ENCODE assay signal across 8 cellular contexts in the genomic region with DNA sequence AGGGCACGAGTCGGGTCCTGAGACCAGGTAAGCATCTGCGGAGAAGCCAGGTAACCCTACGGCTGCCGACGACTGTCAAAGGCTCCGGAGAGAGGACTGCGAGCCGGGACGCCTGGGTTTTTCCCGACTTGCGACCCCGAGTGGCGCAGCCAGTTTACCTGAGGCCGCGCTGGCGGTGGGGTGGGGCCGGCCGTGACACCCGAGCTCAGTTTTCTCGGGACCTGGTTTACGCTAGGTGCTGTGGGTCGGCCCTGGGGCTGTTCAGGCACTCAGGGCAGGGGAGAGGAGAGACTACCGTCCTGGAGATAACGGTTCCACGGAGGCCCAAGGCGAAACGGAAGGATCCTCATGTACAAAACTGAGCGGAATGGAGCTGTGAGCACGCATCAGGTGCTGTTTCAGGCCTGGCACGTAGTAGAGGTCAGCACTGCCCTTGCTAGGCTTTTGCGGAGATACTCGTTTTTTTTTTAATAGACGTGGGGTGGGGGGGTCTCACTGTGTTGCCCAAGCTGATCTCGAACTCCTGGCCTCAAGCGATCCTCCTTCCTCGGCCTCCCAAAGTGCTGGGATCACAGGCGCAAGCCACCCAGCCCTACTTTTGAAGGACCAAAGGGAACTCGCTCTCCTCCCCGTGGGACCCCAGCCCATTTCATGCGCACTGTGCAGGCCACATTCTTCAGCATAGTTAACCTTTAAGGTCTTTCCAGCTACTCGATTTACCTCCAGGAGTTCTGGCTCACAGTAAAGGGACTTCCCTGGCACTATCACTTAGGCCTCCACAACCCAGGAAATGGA. TPM values are rescaled to one million over a fixed set of nuclear protein-coding genes. Genes with fewer than 3 reads are reported as not detected.
DNase-seq lines count a peak whose midpoint lies in the region; ATAC-seq, FAIRE-seq and TF ChIP-seq lines count a peak whose summit lies in the region.

No MANE protein-coding gene starts in this region.

- H3K27ac Mint-ChIP-seq in CD8-positive, alpha-beta T cell = peak overlapping the region; percentile 100

- H3K4me1 Mint-ChIP-seq in CD8-positive, alpha-beta T cell (ENCODE audit: low read depth) = peaks cover 76% of the 10 kb centered on the region

- FAIRE-seq in K562 (lab: Jason Lieb, UNC) = no peak
- no peak for FAIRE-seq in urothelium cell line (lab: Jason Lieb, UNC)

- no peaks in the 10 kb centered on the region for H3K36me3 ChIP-seq in CD8-positive, alpha-beta T cell (ENCODE audit: insufficient read depth, low read length)
- H3K36me3 ChIP-seq in KMS-11 (ENCODE audit: insufficient read depth) (no peaks in the 10 kb centered on the region), K562 (ENCODE audit: control insufficient read depth, insufficient read depth, low read length) (peaks cover 56% of the 10 kb centered on the region), transverse colon (no peaks in the 10 kb centered on the region)

- under 1% methylated on average over 40 of the region's 42 CpGs for WGBS in K562 (ENCODE audit: insufficient coverage, low coverage, missing lambda C conversion rate)
- 2 to 8% methylated on average over 21 to 32 of the region's 42 CpGs for WGBS in lower leg skin, 2 donors
- 5 to 14% methylated on average over 1 to 36 of the region's 42 CpGs for WGBS in transverse colon (ENCODE audit: low coverage in 1 of 2), 2 donors

- BruUV-seq in K562 (replicated peaks; lab: Mats Ljungman, UMichigan) = TSS peak; percentile 70

- H4K20me1 ChIP-seq in KMS-11 (ENCODE audit: insufficient read depth) = no peaks in the 10 kb centered on the region
- no peaks in the 10 kb centered on the region for H4K20me1 ChIP-seq in K562 (replicated peaks; ENCODE audit: control insufficient read depth, insufficient read depth, low read length)

- peak; percentile 11 for ATAC-seq in CD8-positive, alpha-beta T cell
- ATAC-seq in GM21447 (IDR thresholded peaks at IDR 0.05; ENCODE audit: unreplicated experiment) = peak; percentile 8
- ATAC-seq in K562 = peak; percentile 20

- peaks cover 81% of the 10 kb centered on the region for H3K4me1 ChIP-seq in CD8-positive, alpha-beta T cell (ENCODE audit: insufficient read depth, low read length)
- H3K4me1 ChIP-seq in KMS-11 (ENCODE audit: low read depth, poor library complexity, severe bottlenecking) (peaks cover 36% of the 10 kb centered on the region), K562 (replicated peaks in 1 of 2; ENCODE audit: control insufficient read depth in 2 of 2, insufficient read depth in 2 of 2, low read length in 2 of 2) (peaks cover 19 to 21% of the 10 kb centered on the region in 2 experiments; a peak in 4 of 5 replicates), transverse colon (peaks cover 24 to 63% (median 30%) of the 10 kb centered on the region in 4 donors)

- TF ChIP-seq RAD21 in K562 (CRISPR knock-in tag; conservative IDR thresholded peaks at IDR 0.05 in 1 of 2, IDR thresholded peaks at IDR 0.05 in 1 of 2) = no peak

- H3K27me3 Mint-ChIP-seq in CD8-positive, alpha-beta T cell (ENCODE audit: low read depth) = no peaks in the 10 kb centered on the region

- peak overlapping the region; percentile 57 for H3K4me2 ChIP-seq in KMS-11
- H3K4me2 ChIP-seq in K562 (ENCODE audit: insufficient read depth, low read length) = peak overlapping the region; percentile 98

- H3K4me3 ChIP-seq in CD8-positive, alpha-beta T cell (ENCODE audit: low read depth, low read length) = peak overlapping the region; percentile 98
- H3K4me3 ChIP-seq in KMS-11 (IDR thresholded peaks at IDR 0.05; ENCODE audit: insufficient read depth, low read depth, low read length) = no peak overlapping the region
- peak overlapping the region; percentile 72 for H3K4me3 ChIP-seq in K562
- H3K4me3 ChIP-seq in lower leg skin (ENCODE audit: low read depth, poor library complexity, severe bottlenecking) = peak overlapping the region; percentile 69
- H3K4me3 ChIP-seq in transverse colon = peak overlapping the region; percentile 47 to 98 (median 76)

- no peak for DNase-seq in CD8-positive, alpha-beta T cell
- DNase-seq in K562 (ENCODE audit: extremely low read depth in 1 of 4, low spot score in 3 of 4) (peak in 2 of 4 experiments; percentile 68 to 71), lower leg skin (ENCODE audit: low spot score in 2 of 2) (peak in 1 of 2 donors; percentile 79), transverse colon (no peak), urothelium cell line (ENCODE audit: low spot score) (no peak), foreskin melanocyte (no peak)

- H3K36me3 Mint-ChIP-seq in CD8-positive, alpha-beta T cell = peaks cover 30% of the 10 kb centered on the region

- POLR2A ChIA-PET in CD8-positive, alpha-beta T cell (lab: Charles Lee) = interaction anchor here (0.7 to 4.2 kb wide), 34 partner anchors 8 to 733 kb away, joined by 3 to 86 read pairs (median 6); partner anchors contain the start of genes ABCB9, DDX55, KNTC1 and OGFOD2
- POLR2A ChIA-PET in K562 (lab: Yijun Ruan, JAX) = interaction anchor here (0.6 to 3.5 kb wide), 39 partner anchors 9 to 492 kb away, joined by 3 to 43 read pairs (median 4); partner anchors contain the start of genes OGFOD2 and PITPNM2

- 0 out of 2 replicates have a peak, but pooled peaks have one; percentile 24 for TF ChIP-seq EP300 in K562 (IDR thresholded peaks at IDR 0.05; ENCODE audit: low read length)
- TF ChIP-seq EP300 in transverse colon (IDR thresholded peaks at IDR 0.05; ENCODE audit: low read depth) = no peak

- TF ChIP-seq CTCF in CD8-positive, alpha-beta T cell (IDR thresholded peaks at IDR 0.05) = no peak
- TF ChIP-seq CTCF in KMS-11 (conservative IDR thresholded peaks at IDR 0.05; ENCODE audit: low read depth, low read length) (no peak), K562 (IDR thresholded peaks at IDR 0.05 in 2 of 3, conservative IDR thresholded peaks at IDR 0.05 in 1 of 3; ENCODE audit: insufficient read depth in 2 of 3, low read depth in 1 of 3, low read length in 3 of 3) (no peak), lower leg skin (IDR thresholded peaks at IDR 0.05) (no peak), transverse colon (IDR thresholded peaks at IDR 0.05) (no peak)

- intact Hi-C loops in CD8-positive, alpha-beta T cell (cut with DNase I, micrococcal nuclease) = loop anchor here (1.0 to 10.0 kb wide), 12 partner anchors 81 to 709 kb away; partner anchors contain the start of genes KNTC1 (in 2 of the 2), RSRC2 (in 2 of the 2), ARL6IP4 (in 1 of the 2) and CCDC62 (in 1 of the 2)
- intact Hi-C loops in K562 (cut with micrococcal nuclease) (loop anchor here (5.0 to 10.0 kb wide), 5 partner anchors 86 to 876 kb away; no protein-coding TSS in a partner anchor), lower leg skin (cut with DNase I; ENCODE audit: low total_unique reads) (no loop called here), transverse colon (cut with DNase I; ENCODE audit: low total_unique reads) (loop anchor here (10.0 kb wide), 1 partner anchor 259 kb away; the partner anchor contains the start of gene OGFOD2)

- H3K9me1 ChIP-seq in K562 (ENCODE audit: control insufficient read depth, insufficient read depth, low read length) = no peaks in the 10 kb centered on the region

- H3K9ac ChIP-seq in KMS-11 (peak overlapping the region; percentile 74), K562 (ENCODE audit: insufficient read depth in 1 of 2, low read depth in 2 of 2, low read length in 2 of 2) (peak overlapping the region; percentile 94 to 96)

- peaks cover 58% of the 10 kb centered on the region for H3K79me2 ChIP-seq in KMS-11 (ENCODE audit: insufficient read depth, low read depth)
- peaks cover 94% of the 10 kb centered on the region for H3K79me2 ChIP-seq in K562 (ENCODE audit: control insufficient read depth, insufficient read depth, low read length)

- no peaks in the 10 kb centered on the region for H3K9me3 ChIP-seq in CD8-positive, alpha-beta T cell (ENCODE audit: low read length)
- H3K9me3 ChIP-seq in K562 (replicated peaks; ENCODE audit: control insufficient read depth, insufficient read depth, low read depth, low read length) (no peaks in the 10 kb centered on the region), transverse colon (no peaks in the 10 kb centered on the region)

- H3K9me3 Mint-ChIP-seq in CD8-positive, alpha-beta T cell = no peaks in the 10 kb centered on the region

- H3K27ac ChIP-seq in CD8-positive, alpha-beta T cell (ENCODE audit: low read depth, low read length) = peak overlapping the region; percentile 91
- H3K27ac ChIP-seq in KMS-11 (peak overlapping the region; percentile 55), K562 (ENCODE audit: extremely low read depth, low read depth, low read length) (peak overlapping the region; percentile 94), transverse colon (peak overlapping the region; percentile 93 to 96 (median 94))

- H2AFZ ChIP-seq in KMS-11 (ENCODE audit: low read depth) (peak overlapping the region; percentile 92), K562 (ENCODE audit: low read depth, low read length) (peak overlapping the region; percentile 73)

- TF ChIP-seq POLR2A in K562 (conservative IDR thresholded peaks at IDR 0.05) (no peak), lower leg skin (IDR thresholded peaks at IDR 0.05) (peak in 1 of 2 donors; percentile 13), transverse colon (IDR thresholded peaks at IDR 0.05) (no peak)

- in situ Hi-C loops in K562 (cut with MboI) (loop anchor here (10.0 kb wide), 1 partner anchor 359 kb away; no protein-coding TSS in a partner anchor), transverse colon (cut with MboI; ENCODE audit: low pct_ligation_motif_present in 1 of 4, low pct_unique_long_range_greater_than_20kb in 1 of 4, low sequenced_read_pairs in 3 of 4) (loop anchor here in 3 of 4 donors (10.0 to 25.0 kb wide), 3 partner anchors 196 to 371 kb away; partner anchors contain the start of gene OGFOD2 (in 2 of the 3))

- no peaks in the 10 kb centered on the region for H3K27me3 ChIP-seq in CD8-positive, alpha-beta T cell (ENCODE audit: insufficient read depth, low read length)
- H3K27me3 ChIP-seq in KMS-11 (ENCODE audit: insufficient read depth, low read depth) = no peaks in the 10 kb centered on the region
- no peaks in the 10 kb centered on the region for H3K27me3 ChIP-seq in K562 (ENCODE audit: control insufficient read depth in 2 of 2, insufficient read depth in 2 of 2, low read length in 2 of 2)
- no peaks in the 10 kb centered on the region for H3K27me3 ChIP-seq in transverse colon

- H3K4me3 Mint-ChIP-seq in CD8-positive, alpha-beta T cell = peak overlapping the region; percentile 94

- CTCF ChIA-PET in CD8-positive, alpha-beta T cell (lab: Charles Lee) = interaction anchor here (0.5 to 2.8 kb wide), 9 partner anchors 9 to 1009 kb away, joined by 3 to 24 read pairs (median 4); no protein-coding TSS in a partner anchor
- CTCF ChIA-PET in K562 (lab: Yijun Ruan, JAX; ENCODE audit: low intra/inter-chr PET ratio) = no interaction called here

RNA-seq across cellular contexts. Expression of gene MTRFR, which starts 0.5 kb away (rescaled TPM):
- 10 to 100 TPM; 37.7 to 39.4 TPM for total RNA-seq in CD8-positive, alpha-beta T cell
- 43.4 and 69.0 TPM in 2 replicates for total RNA-seq in K562 (2011; cell fraction: chromatin; rRNA removed; ENCODE audit: low replicate concordance)
- total RNA-seq in K562 (2011; cell fraction: nucleolus; rRNA removed) = 60.1 and 65.2 TPM in 2 replicates
- 57.9 and 58.3 TPM in 2 replicates for total RNA-seq in K562 (2011; cell fraction: nucleoplasm; rRNA removed)
- total RNA-seq in K562 (2014; rRNA removed) = 23.4 and 26.4 TPM in 2 replicates
- 32.5 and 34.7 TPM in 2 replicates for total RNA-seq in K562 (2014; rRNA removed; fragmentation: Illumina TruSeq; extraction: Trizol)
- 45.5 and 50.9 TPM in 2 replicates for total RNA-seq in K562 (2015; rRNA removed; fragmentation: Illumina TruSeq; extraction: Trizol)
- total RNA-seq in K562 (2021) = 23.1 and 24.0 TPM in 2 replicates
- 15.2 and 16.7 TPM in 2 replicates for polyA plus RNA-seq in K562 (2011; rRNA removed)
- polyA plus RNA-seq in K562 (2011; cell fraction: cytosol; rRNA removed) = 23.7 and 26.5 TPM in 2 replicates
- polyA plus RNA-seq in K562 (2011; cell fraction: nucleus; rRNA removed) = 7.3 and 10.9 TPM in 2 replicates
- polyA plus RNA-seq in K562 (2012) = 19.2 and 25.8 TPM in 2 replicates
- 33.3 and 37.1 TPM in 2 replicates for polyA plus RNA-seq in K562 (2014; fragmentation: Illumina TruSeq; extraction: Trizol)
- polyA plus RNA-seq in K562 (2014; fragmentation: Nextera tagmentation; extraction: Ambion mirVana) = 10 to 100 TPM; 52.6 to 55.6 TPM
- polyA plus RNA-seq in K562 (2014; rRNA removed) = 29.6 and 32.3 TPM in 2 replicates
- polyA minus RNA-seq in K562 (2011; rRNA and poly(A)+ RNA removed) = 18.5 and 22.0 TPM in 2 replicates
- 15.7 and 18.5 TPM in 2 replicates for polyA minus RNA-seq in K562 (2011; cell fraction: cytosol; rRNA and poly(A)+ RNA removed)
- 16.8 and 24.9 TPM in 2 replicates for polyA minus RNA-seq in K562 (2011; cell fraction: nucleus; rRNA and poly(A)+ RNA removed)
- total RNA-seq in lower leg skin = 10 to 100 TPM in 3 of 4 donors, 1 to 10 TPM in 1; 9.8 to 27.0 (median 11.8) TPM
- 10 to 100 TPM in 2 of 4 donors, 1 to 10 TPM in 2; 3.6 to 19.2 (median 9.7) TPM for total RNA-seq in transverse colon

RNA-seq across cellular contexts. Expression of gene MPHOSPH9, which starts 0.8 kb away (rescaled TPM):
- total RNA-seq in CD8-positive, alpha-beta T cell = 10 to 100 TPM; 82.2 to 84.4 TPM
- 95.6 and 362 TPM in 2 replicates for total RNA-seq in K562 (2011; cell fraction: chromatin; rRNA removed; ENCODE audit: low replicate concordance)
- 57.4 and 73.7 TPM in 2 replicates for total RNA-seq in K562 (2011; cell fraction: nucleolus; rRNA removed)
- total RNA-seq in K562 (2011; cell fraction: nucleoplasm; rRNA removed) = 121 and 152 TPM in 2 replicates
- total RNA-seq in K562 (2014; rRNA removed) (59.3 and 63.6 TPM in 2 replicates), K562 (2014; rRNA removed; fragmentation: Illumina TruSeq; extraction: Trizol) (78.6 and 87.5 TPM in 2 replicates), K562 (2015; rRNA removed; fragmentation: Illumina TruSeq; extraction: Trizol) (97.0 and 103 TPM in 2 replicates), K562 (2021) (54.5 and 60.0 TPM in 2 replicates), lower leg skin (10 to 100 TPM in 1 of 4 donors, 1 to 10 TPM in 3; 3.5 to 16.8 (median 9.8) TPM), transverse colon (10 to 100 TPM; 15.6 to 90.9 (median 40.7) TPM)
- polyA plus RNA-seq in K562 (2011; rRNA removed) (53.2 and 61.1 TPM in 2 replicates), K562 (2014; fragmentation: Illumina TruSeq; extraction: Trizol) (38.5 and 45.8 TPM in 2 replicates), K562 (2014; fragmentation: Nextera tagmentation; extraction: Ambion mirVana) (10 to 100 TPM; 14.2 to 22.5 TPM), K562 (2014; rRNA removed) (50.1 and 53.3 TPM in 2 replicates)
- polyA plus RNA-seq in K562 (2011; cell fraction: cytosol; rRNA removed) = 8.5 and 16.3 TPM in 2 replicates
- 44.8 and 56.5 TPM in 2 replicates for polyA plus RNA-seq in K562 (2011; cell fraction: nucleus; rRNA removed)
- polyA plus RNA-seq in K562 (2012) = 21.3 and 22.8 TPM in 2 replicates
- 105 and 130 TPM in 2 replicates for polyA minus RNA-seq in K562 (2011; rRNA and poly(A)+ RNA removed)
- 26.8 and 38.2 TPM in 2 replicates for polyA minus RNA-seq in K562 (2011; cell fraction: cytosol; rRNA and poly(A)+ RNA removed)
- 78.4 and 135 TPM in 2 replicates for polyA minus RNA-seq in K562 (2011; cell fraction: nucleus; rRNA and poly(A)+ RNA removed)

RNA-seq across cellular contexts. Expression of gene CDK2AP1, which starts 38.0 kb away (rescaled TPM):
- total RNA-seq in CD8-positive, alpha-beta T cell = 1 to 10 TPM; 3.8 to 4.1 TPM
- 10.7 and 13.8 TPM in 2 replicates for total RNA-seq in K562 (2011; cell fraction: chromatin; rRNA removed; ENCODE audit: low replicate concordance)
- 6.8 and 7.7 TPM in 2 replicates for total RNA-seq in K562 (2011; cell fraction: nucleolus; rRNA removed)
- 12.2 and 23.9 TPM in 2 replicates for total RNA-seq in K562 (2011; cell fraction: nucleoplasm; rRNA removed)
- 48.8 and 76.0 TPM in 2 replicates for total RNA-seq in K562 (2014; rRNA removed)
- 74.3 and 75.5 TPM in 2 replicates for total RNA-seq in K562 (2014; rRNA removed; fragmentation: Illumina TruSeq; extraction: Trizol)
- 53.4 and 56.5 TPM in 2 replicates for total RNA-seq in K562 (2015; rRNA removed; fragmentation: Illumina TruSeq; extraction: Trizol)
- total RNA-seq in K562 (2021) = 57.9 and 64.7 TPM in 2 replicates
- 75.3 and 130 TPM in 2 replicates for polyA plus RNA-seq in K562 (2011; rRNA removed)
- polyA plus RNA-seq in K562 (2011; cell fraction: cytosol; rRNA removed) = 33.0 and 59.0 TPM in 2 replicates
- polyA plus RNA-seq in K562 (2011; cell fraction: nucleus; rRNA removed) = 16.3 and 26.6 TPM in 2 replicates
- 37.3 and 64.5 TPM in 2 replicates for polyA plus RNA-seq in K562 (2012)
- polyA plus RNA-seq in K562 (2014; fragmentation: Illumina TruSeq; extraction: Trizol) = 86.2 and 99.9 TPM in 2 replicates
- 10 to 100 TPM; 26.0 to 28.2 TPM for polyA plus RNA-seq in K562 (2014; fragmentation: Nextera tagmentation; extraction: Ambion mirVana)
- 59.2 and 83.0 TPM in 2 replicates for polyA plus RNA-seq in K562 (2014; rRNA removed)
- polyA minus RNA-seq in K562 (2011; rRNA and poly(A)+ RNA removed) = 33.6 and 45.3 TPM in 2 replicates
- polyA minus RNA-seq in K562 (2011; cell fraction: cytosol; rRNA and poly(A)+ RNA removed) = 13.5 and 23.6 TPM in 2 replicates
- polyA minus RNA-seq in K562 (2011; cell fraction: nucleus; rRNA and poly(A)+ RNA removed) = 5.1 and 7.8 TPM in 2 replicates
- total RNA-seq in lower leg skin = 10 to 100 TPM; 35.3 to 85.6 (median 56.3) TPM
- 10 to 100 TPM; 14.2 to 60.5 (median 45.6) TPM for total RNA-seq in transverse colon
